Comparison of ENCODE assay signal across 25 cellular contexts in genomic region chr22:20652582-20652981, GRCh38.
DNase-seq lines count a peak whose midpoint lies in the region; FAIRE-seq and TF ChIP-seq lines count a peak whose summit lies in the region.
"Had no signal": no experiment of that assay in that cellular context is flagged by ENCODE, and none has a peak within 500 bp of the region (broad histone marks: within the 10 kb centered on the region; RNA-seq: fewer than 3 reads in every experiment).

No MANE protein-coding gene starts in this region.

- CTCF ChIA-PET in H1 (lab: Charles Lee; ENCODE audit: partially characterized antibody) = no interaction called here

- H3K14ac ChIP-seq in H1 (ENCODE audit: insufficient read length) = no peak overlapping the region

- TF ChIP-seq CTCF in H1 (IDR thresholded peaks at IDR 0.05; ENCODE audit: control extremely low read depth in 1 of 3, insufficient read depth in 1 of 3, low read depth in 1 of 3, low read length in 3 of 3) (no peak), spleen (IDR thresholded peaks at IDR 0.05 in 8 of 11, conservative IDR thresholded peaks at IDR 0.05 in 3 of 11) (no peak)

- no peaks in the 10 kb centered on the region for H3K27me3 ChIP-seq in H1 (replicated peaks in 1 of 4; ENCODE audit: control insufficient read depth in 3 of 4, extremely low read depth in 1 of 4, insufficient read depth in 3 of 4, low read length in 3 of 4)
- H3K27me3 ChIP-seq in spleen (replicated peaks in 1 of 7) = no peaks in the 10 kb centered on the region
- H3K27me3 ChIP-seq: MG63 had no signal

- no peak overlapping the region for H3K56ac ChIP-seq in H1 (replicated peaks; ENCODE audit: insufficient read length, low read depth, low read length)

- no peak overlapping the region for H3K4ac ChIP-seq in H1 (replicated peaks; ENCODE audit: insufficient read length, low read depth, low read length)

- H3K4me1 ChIP-seq in H1 (replicated peaks in 1 of 4; ENCODE audit: control insufficient read depth in 3 of 4, insufficient read depth in 4 of 4, low read length in 3 of 4) (no peaks in the 10 kb centered on the region), spleen (no peaks in the 10 kb centered on the region)

- no peak overlapping the region for H3K4me2 ChIP-seq in H1 (ENCODE audit: insufficient read depth in 1 of 2, low read depth in 2 of 2, low read length in 2 of 2)

- no peak overlapping the region for H4K5ac ChIP-seq in H1 (ENCODE audit: insufficient read length, low read depth, low read length)

- H2BK5ac ChIP-seq in H1 (ENCODE audit: low read depth, low read length) = no peak overlapping the region

- DNase-seq in activated CD8-positive, alpha-beta memory T cell treated with anti-CD3 and anti-CD28 coated beads for 24 hours = peak; percentile 9
- DNase-seq in activated CD8-positive, alpha-beta memory T cell treated with anti-CD3 and anti-CD28 coated beads, Interleukin-2, amount 50 U/mL, for 4 hours = no peak
- DNase-seq in H1 (ENCODE audit: low read depth in 1 of 2, low spot score in 2 of 2) (no peak), mesenteric fat pad (ENCODE audit: low spot score) (peak; percentile 60), spleen (peak; percentile 62), cortex of kidney (lab: John Stamatoyannopoulos, UW) (no peak), NCI-H345 treated with DMSO at 0.1 percent for 48 hours (lab: John Stamatoyannopoulos, UW; ENCODE audit: unreplicated experiment) (no peak), G401 (ENCODE audit: low spot score) (no peak)
- DNase-seq: 8988T; ACHN; CD4-positive, CD25-positive, alpha-beta regulatory T cell; H7; HFFc6; KG1; MG63; NCI-H1417; NCI-H1694 treated with DMSO at 0.1 percent for 48 hours; NCI-H2081; NCI-H226; NCI-H510A treated with DMSO at 0.1 percent for 48 hours; NCI-H774; SIG-M5 had no signal

- H3K27ac ChIP-seq in H1 (ENCODE audit: low read depth, low read length) (no peak overlapping the region), spleen (no peak overlapping the region)
- H3K27ac ChIP-seq: SK-N-MC had no signal

- no peak overlapping the region for H2BK12ac ChIP-seq in H1 (ENCODE audit: low read depth, low read length)

- H3K23ac ChIP-seq in H1 (ENCODE audit: insufficient read length) = no peak overlapping the region

- TF ChIP-seq POLR2A in H1 (IDR thresholded peaks at IDR 0.05; ENCODE audit: control extremely low read depth in 1 of 2, low read depth in 2 of 2, low read length in 2 of 2) = no peak
- no peak for TF ChIP-seq POLR2A in spleen (IDR thresholded peaks at IDR 0.05)

- H2AFZ ChIP-seq in H1 (ENCODE audit: low read length) = no peak overlapping the region

- H3K79me2 ChIP-seq in H1 (ENCODE audit: control insufficient read depth in 1 of 2, insufficient read depth in 2 of 2, low read length in 2 of 2) = no peaks in the 10 kb centered on the region

- no peak for FAIRE-seq in H1 (lab: Jason Lieb, UNC)
- FAIRE-seq: D721Med, RCC 7860 had no signal

- H3K4me3 ChIP-seq in H1 (ENCODE audit: extremely low read depth in 1 of 4, insufficient read depth in 2 of 4, low read depth in 3 of 4, low read length in 4 of 4) (no peak overlapping the region), spleen (no peak overlapping the region)
- H3K4me3 ChIP-seq: MG63, SK-N-MC had no signal

- no peak overlapping the region for H2BK120ac ChIP-seq in H1 (replicated peaks; ENCODE audit: low read depth, low read length)

- no peak overlapping the region for H4K91ac ChIP-seq in H1 (replicated peaks; ENCODE audit: insufficient read length, low read length)

- H2BK15ac ChIP-seq in H1 (ENCODE audit: low read length) = no peak overlapping the region

- H4K20me1 ChIP-seq in H1 (replicated peaks in 1 of 2; ENCODE audit: control insufficient read depth in 1 of 2, insufficient read depth in 2 of 2, low read length in 2 of 2) = no peaks in the 10 kb centered on the region

- no peaks in the 10 kb centered on the region for H3K79me1 ChIP-seq in H1 (ENCODE audit: low read depth, low read length)

- 91% methylated on average over 6 of the region's 6 CpGs; no CpG with 5 or more reads in 1 of the 2 experiments for WGBS in H1 (ENCODE audit: extremely low coverage in 1 of 2, insufficient coverage in 1 of 2, insufficient read length in 1 of 2, insufficient replicate concordance in 2 of 2, low coverage in 1 of 2, low lambda C conversion rate in 2 of 2, missing lambda C conversion rate in 1 of 2), 2 experiments
- 82 to 96% (median 86%) methylated on average over 6 of the region's 6 CpGs for WGBS in spleen, 5 donors

- no peak for TF ChIP-seq EP300 in H1 (IDR thresholded peaks at IDR 0.05; ENCODE audit: borderline replicate concordance in 1 of 2, low read depth in 2 of 2, low read length in 2 of 2)

- no peaks in the 10 kb centered on the region for H3K9me3 ChIP-seq in H1 (ENCODE audit: insufficient read depth in 2 of 2, low read depth in 1 of 2, low read length in 1 of 2)
- H3K9me3 ChIP-seq in spleen = no peaks in the 10 kb centered on the region
- H3K9me3 ChIP-seq: MG63 had no signal

- TF ChIP-seq RAD21 in H1 (IDR thresholded peaks at IDR 0.05 in 1 of 2, conservative IDR thresholded peaks at IDR 0.05 in 1 of 2; ENCODE audit: low read depth in 2 of 2, low read length in 2 of 2) = no peak

- H3K9ac ChIP-seq in H1 (replicated peaks in 1 of 4; ENCODE audit: extremely low read depth in 1 of 4, low read depth in 3 of 4, low read length in 3 of 4) = no peak overlapping the region

- H3K18ac ChIP-seq in H1 (ENCODE audit: extremely low read depth, low read length) = no peak overlapping the region

- in situ Hi-C loops in G401 (cut with HindIII; ENCODE audit: low sequenced_read_pairs) = no loop called here

- POLR2A ChIA-PET in H1 (lab: Charles Lee; ENCODE audit: partially characterized antibody) = no interaction called here

- intact Hi-C loops in spleen (cut with DNase I; ENCODE audit: low total_unique reads) = no loop called here

- H4K8ac ChIP-seq in H1 (ENCODE audit: extremely low read depth, insufficient read depth, low read length) = 0 out of 2 replicates have a peak overlapping the region, but pooled peaks have one; percentile 2

- H2AK5ac ChIP-seq in H1 (ENCODE audit: low read depth, low read length) = no peak overlapping the region

- H3K36me3 ChIP-seq in H1 (ENCODE audit: control insufficient read depth in 2 of 4, insufficient read depth in 4 of 4, low read length in 3 of 4) = no peaks in the 10 kb centered on the region
- no peaks in the 10 kb centered on the region for H3K36me3 ChIP-seq in spleen
- H3K36me3 ChIP-seq: MG63 had no signal

- no peak overlapping the region for H2BK20ac ChIP-seq in H1 (ENCODE audit: low read length)

- H3K23me2 ChIP-seq in H1 (ENCODE audit: low read depth, low read length) = no peaks in the 10 kb centered on the region

TF ChIP-seq in H1, 55 proteins besides CTCF, POLR2A, EP300 and RAD21:
- no peak for TF ChIP-seq KDM5A (IDR thresholded peaks at IDR 0.05; ENCODE audit: low read length)
- no peak for TF ChIP-seq RBBP5 (IDR thresholded peaks at IDR 0.05; ENCODE audit: borderline replicate concordance, low read depth, low read length)
- TF ChIP-seq SAP30 (IDR thresholded peaks at IDR 0.05; ENCODE audit: insufficient read depth, insufficient replicate concordance, low read length) = no peak
- TF ChIP-seq KDM4A (IDR thresholded peaks at IDR 0.05; ENCODE audit: low read depth, low read length, severe bottlenecking) = no peak
- TF ChIP-seq TEAD4 (IDR thresholded peaks at IDR 0.05; ENCODE audit: low read depth, low read length) = no peak
- no peak for TF ChIP-seq BACH1 (IDR thresholded peaks at IDR 0.05; ENCODE audit: low read length)
- TF ChIP-seq CBX8 (IDR thresholded peaks at IDR 0.05; ENCODE audit: borderline replicate concordance, low read depth, low read length) = no peak

Comparison
In these comparisons a context has a peak if more than half of its experiments do, and no peak if none do; other contexts are left out.
1. DNase-seq: peak in activated CD8-positive, alpha-beta memory T cell treated with anti-CD3 and anti-CD28 coated beads for 24 hours (single experiment), mesenteric fat pad (single experiment) and spleen (single experiment); none in activated CD8-positive, alpha-beta memory T cell treated with anti-CD3 and anti-CD28 coated beads, Interleukin-2, amount 50 U/mL, for 4 hours (single experiment), H1 (0 of 2), cortex of kidney (single experiment), NCI-H345 treated with DMSO at 0.1 percent for 48 hours (single experiment) and G401 (single experiment).